ENCODE assay signal across 15 cellular contexts in genomic region chr11:77213029-77213579, GRCh38.
DNase-seq lines count a peak whose midpoint lies in the region; TF ChIP-seq lines count a peak whose summit lies in the region.
"Had no signal": no experiment of that assay in that cellular context is flagged by ENCODE, and none has a peak within 500 bp of the region (broad histone marks: within the 10 kb centered on the region; RNA-seq: fewer than 3 reads in every experiment).

No MANE protein-coding gene starts in this region.

- no peaks in the 10 kb centered on the region for H3K27me3 ChIP-seq in H7 (ENCODE audit: control insufficient read depth, insufficient read depth, low read length)
- peaks cover 6% of the 10 kb centered on the region for H3K27me3 ChIP-seq in osteoblast (ENCODE audit: insufficient read depth, low read length)
- no peaks in the 10 kb centered on the region for H3K27me3 ChIP-seq in CD4-positive, alpha-beta memory T cell (ENCODE audit: insufficient read depth, low read length)
- H3K27me3 ChIP-seq: BLaER1 treated with 17β-estradiol and CSF1 and Interleukin-3, amounts not matched to agents 10 nM and 100 nM had no signal

- no peaks in the 10 kb centered on the region for H3K9me3 Mint-ChIP-seq in CD4-positive, alpha-beta memory T cell
- H3K9me3 Mint-ChIP-seq: CD4-positive, CD25-positive, alpha-beta regulatory T cell had no signal

- H3K36me3 Mint-ChIP-seq in CD4-positive, alpha-beta memory T cell: no peaks in the 10 kb centered on the region
- H3K36me3 Mint-ChIP-seq: CD4-positive, CD25-positive, alpha-beta regulatory T cell had no signal

- H3K79me2 ChIP-seq in osteoblast (ENCODE audit: insufficient read depth, low read length): no peaks in the 10 kb centered on the region

- no peak overlapping the region for H2AFZ ChIP-seq in osteoblast (ENCODE audit: low read length)
- H2AFZ ChIP-seq: GM23248 had no signal

- no peaks in the 10 kb centered on the region for H3K9me3 ChIP-seq in osteoblast (ENCODE audit: low read depth, low read length)
- H3K9me3 ChIP-seq in CD4-positive, alpha-beta memory T cell (ENCODE audit: control insufficient read depth in 1 of 2, low read length in 2 of 2): no peaks in the 10 kb centered on the region
- H3K9me3 ChIP-seq: BLaER1 treated with 17β-estradiol and CSF1 and Interleukin-3, amounts not matched to agents 10 nM and 100 nM had no signal

- H3K36me3 ChIP-seq in H7 (replicated peaks; ENCODE audit: control insufficient read depth, insufficient read depth, low read length) (no peaks in the 10 kb centered on the region), osteoblast (ENCODE audit: insufficient read depth, low read length) (no peaks in the 10 kb centered on the region)
- H3K36me3 ChIP-seq in CD4-positive, alpha-beta memory T cell (ENCODE audit: insufficient read depth, low read length): no peaks in the 10 kb centered on the region

- TF ChIP-seq CTCF in osteoblast (IDR thresholded peaks at IDR 0.05; ENCODE audit: extremely low read depth, low read depth, low read length): no peak

- CTCF ChIA-PET in CD4-positive, alpha-beta memory T cell (lab: Charles Lee; ENCODE audit: partially characterized antibody): no interaction called here

- no peak overlapping the region for H3K4me3 Mint-ChIP-seq in CD4-positive, alpha-beta memory T cell
- H3K4me3 Mint-ChIP-seq: CD4-positive, CD25-positive, alpha-beta regulatory T cell had no signal

- no peaks in the 10 kb centered on the region for H3K4me1 ChIP-seq in osteoblast (ENCODE audit: insufficient read depth, low read length)
- H3K4me1 ChIP-seq in CD4-positive, alpha-beta memory T cell (ENCODE audit: insufficient read depth, low read length): no peaks in the 10 kb centered on the region

- POLR2A ChIA-PET in CD4-positive, alpha-beta memory T cell (lab: Charles Lee; ENCODE audit: partially characterized antibody): no interaction called here

- no peaks in the 10 kb centered on the region for H4K20me1 ChIP-seq in osteoblast (ENCODE audit: insufficient read depth, low read length)
- H4K20me1 ChIP-seq: BLaER1 treated with 17β-estradiol and CSF1 and Interleukin-3, amounts not matched to agents 10 nM and 100 nM had no signal

- intact Hi-C loops in CD4-positive, alpha-beta memory T cell (cut with micrococcal nuclease): no loop called here

- H3K4me1 Mint-ChIP-seq in CD4-positive, alpha-beta memory T cell: no peaks in the 10 kb centered on the region
- H3K4me1 Mint-ChIP-seq: CD4-positive, CD25-positive, alpha-beta regulatory T cell had no signal

- H3K27me3 Mint-ChIP-seq in CD4-positive, alpha-beta memory T cell: no peaks in the 10 kb centered on the region
- H3K27me3 Mint-ChIP-seq: CD4-positive, CD25-positive, alpha-beta regulatory T cell had no signal

- no peak overlapping the region for H3K27ac ChIP-seq in osteoblast (ENCODE audit: low read depth, low read length)
- no peak overlapping the region for H3K27ac ChIP-seq in CD4-positive, alpha-beta memory T cell (ENCODE audit: low read depth, low read length)
- H3K27ac ChIP-seq: BLaER1 treated with 17β-estradiol and CSF1 and Interleukin-3, amounts not matched to agents 10 nM and 100 nM; GM23248 had no signal

- no peak overlapping the region for H3K27ac Mint-ChIP-seq in CD4-positive, alpha-beta memory T cell

- DNase-seq in activated T-cell treated with anti-CD3 and anti-CD28 coated beads, Interleukin-2, amount 50 U/mL, for 1 hour: peak; percentile 13
- DNase-seq in activated T-cell treated with anti-CD3 and anti-CD28 coated beads, Interleukin-2, amount 50 U/mL, for 48 hours: no peak
- DNase-seq in H7 (peak; percentile 10), ecto neural progenitor cell (ENCODE audit: low spot score) (peak; percentile 35), osteoblast (ENCODE audit: insufficient read length, low spot score, missing footprints) (peak; percentile 36), GM03348 (ENCODE audit: low spot score) (no peak)
- DNase-seq in CD4-positive, alpha-beta memory T cell: no peak
- DNase-seq in activated effector memory CD4-positive, alpha-beta T cell treated with Interleukin-2 at 50 U/mL for 16 hours: no peak
- DNase-seq: ACHN; Calu3; CD4-positive, CD25-positive, alpha-beta regulatory T cell; DMS 273 treated with DMSO at 0.1 percent for 48 hours; GM23248; IMR-90 had no signal

- no peak overlapping the region for H3K4me2 ChIP-seq in osteoblast (ENCODE audit: insufficient read depth, low read length)
- H3K4me2 ChIP-seq: BLaER1 treated with 17β-estradiol and CSF1 and Interleukin-3, amounts not matched to agents 10 nM and 100 nM had no signal

- H3K4me3 ChIP-seq in H7 (ENCODE audit: insufficient read depth, low read depth, low read length) (no peak overlapping the region), osteoblast (ENCODE audit: insufficient read depth, low read length) (no peak overlapping the region)
- H3K4me3 ChIP-seq in CD4-positive, alpha-beta memory T cell (ENCODE audit: low read length in 2 of 2): no peak overlapping the region
- H3K4me3 ChIP-seq: BLaER1 treated with 17β-estradiol and CSF1 and Interleukin-3, amounts not matched to agents 10 nM and 100 nM; GM23248 had no signal

Comparison
In these comparisons a context has a peak if more than half of its experiments do, and no peak if none do; other contexts are left out.
1. DNase-seq: peak in activated T-cell treated with anti-CD3 and anti-CD28 coated beads, Interleukin-2, amount 50 U/mL, for 1 hour (single experiment), H7 (single experiment), ecto neural progenitor cell (single experiment) and osteoblast (single experiment); none in activated T-cell treated with anti-CD3 and anti-CD28 coated beads, Interleukin-2, amount 50 U/mL, for 48 hours (0 of 2), CD4-positive, alpha-beta memory T cell (0 of 5), activated effector memory CD4-positive, alpha-beta T cell treated with Interleukin-2 at 50 U/mL for 16 hours (single experiment) and GM03348 (single experiment).